Comparison of ENCODE assay signal across 1 cellular context in the genomic region with DNA sequence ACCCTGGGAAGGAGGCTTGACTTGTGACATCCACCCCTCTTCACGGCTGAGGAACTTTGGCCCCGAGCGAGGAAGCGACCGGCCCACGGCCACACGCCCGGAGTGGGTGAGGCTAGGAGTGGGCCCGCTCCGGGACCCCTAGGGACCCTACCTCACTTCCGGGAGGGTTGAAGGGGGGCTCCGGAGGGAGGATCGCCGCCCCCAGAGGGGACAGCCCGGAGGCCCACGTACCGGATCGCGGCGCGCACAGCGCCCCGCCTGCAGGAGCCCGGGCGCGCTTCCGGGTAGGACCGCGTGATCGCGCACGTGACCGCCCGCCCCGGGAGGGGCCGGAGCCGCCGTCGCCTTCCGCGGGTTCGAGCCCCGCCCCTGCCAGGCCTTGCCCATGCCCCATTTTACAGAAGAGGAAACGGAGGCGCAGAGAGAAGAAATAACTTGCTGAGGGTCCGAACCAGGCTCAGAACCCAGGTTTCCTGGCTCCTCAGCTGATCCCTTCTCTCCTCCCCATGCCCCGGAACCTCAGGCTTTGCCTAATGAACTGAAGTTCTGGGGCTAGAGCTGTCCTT.
A peak's percentile ranks its signal among the peaks of the same experiment; 100 is the strongest.
TF ChIP-seq lines count a peak whose summit lies in the region.

A gene (minus strand): TSS at position 280 of the 566 bp plus-strand sequence. CDS start 3,695 bp downstream, outside the sequence.

TF ChIP-seq in A549, 52 proteins besides CTCF, POLR2A, EP300 and RAD21 (continued from another document):
- TF ChIP-seq, protein P1, sequence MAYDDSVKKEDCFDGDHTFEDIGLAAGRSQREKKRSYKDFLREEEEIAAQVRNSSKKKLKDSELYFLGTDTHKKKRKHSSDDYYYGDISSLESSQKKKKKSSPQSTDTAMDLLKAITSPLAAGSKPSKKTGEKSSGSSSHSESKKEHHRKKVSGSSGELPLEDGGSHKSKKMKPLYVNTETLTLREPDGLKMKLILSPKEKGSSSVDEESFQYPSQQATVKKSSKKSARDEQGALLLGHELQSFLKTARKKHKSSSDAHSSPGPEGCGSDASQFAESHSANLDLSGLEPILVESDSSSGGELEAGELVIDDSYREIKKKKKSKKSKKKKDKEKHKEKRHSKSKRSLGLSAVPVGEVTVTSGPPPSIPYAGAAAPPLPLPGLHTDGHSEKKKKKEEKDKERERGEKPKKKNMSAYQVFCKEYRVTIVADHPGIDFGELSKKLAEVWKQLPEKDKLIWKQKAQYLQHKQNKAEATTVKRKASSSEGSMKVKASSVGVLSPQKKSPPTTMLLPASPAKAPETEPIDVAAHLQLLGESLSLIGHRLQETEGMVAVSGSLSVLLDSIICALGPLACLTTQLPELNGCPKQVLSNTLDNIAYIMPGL (CRISPR knock-in tag; IDR thresholded peaks at IDR 0.05; ENCODE audit: borderline replicate concordance) = no peak; the same call in 1 of the 2 replicates
- no peak for TF ChIP-seq RCOR1 (IDR thresholded peaks at IDR 0.05; ENCODE audit: low read depth, low read length)
- TF ChIP-seq SMC3 (IDR thresholded peaks at IDR 0.05) = no peak
- TF ChIP-seq JUN (IDR thresholded peaks at IDR 0.05) = peak in 1 of 2 experiments; percentile 68; a peak in 2 of 5 replicates
- no peak for TF ChIP-seq KDM5A (IDR thresholded peaks at IDR 0.05)
- TF ChIP-seq FOXS1 (CRISPR knock-in tag; IDR thresholded peaks at IDR 0.05) = no peak
- TF ChIP-seq, protein P2, sequence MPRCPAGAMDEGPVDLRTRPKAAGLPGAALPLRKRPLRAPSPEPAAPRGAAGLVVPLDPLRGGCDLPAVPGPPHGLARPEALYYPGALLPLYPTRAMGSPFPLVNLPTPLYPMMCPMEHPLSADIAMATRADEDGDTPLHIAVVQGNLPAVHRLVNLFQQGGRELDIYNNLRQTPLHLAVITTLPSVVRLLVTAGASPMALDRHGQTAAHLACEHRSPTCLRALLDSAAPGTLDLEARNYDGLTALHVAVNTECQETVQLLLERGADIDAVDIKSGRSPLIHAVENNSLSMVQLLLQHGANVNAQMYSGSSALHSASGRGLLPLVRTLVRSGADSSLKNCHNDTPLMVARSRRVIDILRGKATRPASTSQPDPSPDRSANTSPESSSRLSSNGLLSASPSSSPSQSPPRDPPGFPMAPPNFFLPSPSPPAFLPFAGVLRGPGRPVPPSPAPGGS (IDR thresholded peaks at IDR 0.05) = peak; percentile 63; the same call in 2 of the 3 replicates
- no peak for TF ChIP-seq TFCP2L1 (CRISPR knock-in tag; IDR thresholded peaks at IDR 0.05)
- TF ChIP-seq HEYL (CRISPR knock-in tag; IDR thresholded peaks at IDR 0.05) = no peak
- no peak for TF ChIP-seq RNF2 (IDR thresholded peaks at IDR 0.05; ENCODE audit: borderline replicate concordance, low read depth)
- TF ChIP-seq NFE2L2 (conservative IDR thresholded peaks at IDR 0.05; ENCODE audit: low read length) = no peak
- TF ChIP-seq HOXB5 (CRISPR knock-in tag; IDR thresholded peaks at IDR 0.05) = 0 out of 2 replicates have a peak, but pooled peaks have one; percentile 49
- TF ChIP-seq CHD4 (IDR thresholded peaks at IDR 0.05; ENCODE audit: borderline replicate concordance) = peak; percentile 95; the same call in 1 of the 2 replicates
- TF ChIP-seq GATA3 (IDR thresholded peaks at IDR 0.05; ENCODE audit: borderline replicate concordance) = no peak
- TF ChIP-seq SREBF2 (IDR thresholded peaks at IDR 0.05) = no peak
- peak; percentile 73 for TF ChIP-seq BHLHE40 (IDR thresholded peaks at IDR 0.05; ENCODE audit: low read depth, low read length)
- no peak for TF ChIP-seq POLR2AphosphoS2 (conservative IDR thresholded peaks at IDR 0.05; ENCODE audit: low read length)
- TF ChIP-seq HOXA7 (CRISPR knock-in tag; IDR thresholded peaks at IDR 0.05) = no peak
- TF ChIP-seq EHF (CRISPR knock-in tag; IDR thresholded peaks at IDR 0.05) = peak; percentile 36; the same call in 1 of the 2 replicates
- peak; percentile 94 for TF ChIP-seq NPAS2 (CRISPR knock-in tag; IDR thresholded peaks at IDR 0.05; ENCODE audit: borderline replicate concordance)
- TF ChIP-seq, protein P3, sequence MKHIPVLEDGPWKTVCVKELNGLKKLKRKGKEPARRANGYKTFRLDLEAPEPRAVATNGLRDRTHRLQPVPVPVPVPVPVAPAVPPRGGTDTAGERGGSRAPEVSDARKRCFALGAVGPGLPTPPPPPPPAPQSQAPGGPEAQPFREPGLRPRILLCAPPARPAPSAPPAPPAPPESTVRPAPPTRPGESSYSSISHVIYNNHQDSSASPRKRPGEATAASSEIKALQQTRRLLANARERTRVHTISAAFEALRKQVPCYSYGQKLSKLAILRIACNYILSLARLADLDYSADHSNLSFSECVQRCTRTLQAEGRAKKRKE (CRISPR knock-in tag; IDR thresholded peaks at IDR 0.05; ENCODE audit: low read depth) = no peak
- TF ChIP-seq FOSL2 (IDR thresholded peaks at IDR 0.05) = no peak
- TF ChIP-seq FOSL2 (CRISPR knock-in tag; IDR thresholded peaks at IDR 0.05) = peak; percentile 15; the same call in 1 of the 2 replicates
- no peak for TF ChIP-seq ZC3H11A (IDR thresholded peaks at IDR 0.05)
- no peak for TF ChIP-seq EHMT2 (IDR thresholded peaks at IDR 0.05; ENCODE audit: low read depth)
- peak; percentile 92 for TF ChIP-seq KDM1A (IDR thresholded peaks at IDR 0.05; ENCODE audit: low read depth)
- TF ChIP-seq, protein P4, sequence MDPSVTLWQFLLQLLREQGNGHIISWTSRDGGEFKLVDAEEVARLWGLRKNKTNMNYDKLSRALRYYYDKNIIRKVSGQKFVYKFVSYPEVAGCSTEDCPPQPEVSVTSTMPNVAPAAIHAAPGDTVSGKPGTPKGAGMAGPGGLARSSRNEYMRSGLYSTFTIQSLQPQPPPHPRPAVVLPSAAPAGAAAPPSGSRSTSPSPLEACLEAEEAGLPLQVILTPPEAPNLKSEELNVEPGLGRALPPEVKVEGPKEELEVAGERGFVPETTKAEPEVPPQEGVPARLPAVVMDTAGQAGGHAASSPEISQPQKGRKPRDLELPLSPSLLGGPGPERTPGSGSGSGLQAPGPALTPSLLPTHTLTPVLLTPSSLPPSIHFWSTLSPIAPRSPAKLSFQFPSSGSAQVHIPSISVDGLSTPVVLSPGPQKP (IDR thresholded peaks at IDR 0.05; ENCODE audit: low read depth, low read length) = no peak
- TF ChIP-seq, protein P5, sequence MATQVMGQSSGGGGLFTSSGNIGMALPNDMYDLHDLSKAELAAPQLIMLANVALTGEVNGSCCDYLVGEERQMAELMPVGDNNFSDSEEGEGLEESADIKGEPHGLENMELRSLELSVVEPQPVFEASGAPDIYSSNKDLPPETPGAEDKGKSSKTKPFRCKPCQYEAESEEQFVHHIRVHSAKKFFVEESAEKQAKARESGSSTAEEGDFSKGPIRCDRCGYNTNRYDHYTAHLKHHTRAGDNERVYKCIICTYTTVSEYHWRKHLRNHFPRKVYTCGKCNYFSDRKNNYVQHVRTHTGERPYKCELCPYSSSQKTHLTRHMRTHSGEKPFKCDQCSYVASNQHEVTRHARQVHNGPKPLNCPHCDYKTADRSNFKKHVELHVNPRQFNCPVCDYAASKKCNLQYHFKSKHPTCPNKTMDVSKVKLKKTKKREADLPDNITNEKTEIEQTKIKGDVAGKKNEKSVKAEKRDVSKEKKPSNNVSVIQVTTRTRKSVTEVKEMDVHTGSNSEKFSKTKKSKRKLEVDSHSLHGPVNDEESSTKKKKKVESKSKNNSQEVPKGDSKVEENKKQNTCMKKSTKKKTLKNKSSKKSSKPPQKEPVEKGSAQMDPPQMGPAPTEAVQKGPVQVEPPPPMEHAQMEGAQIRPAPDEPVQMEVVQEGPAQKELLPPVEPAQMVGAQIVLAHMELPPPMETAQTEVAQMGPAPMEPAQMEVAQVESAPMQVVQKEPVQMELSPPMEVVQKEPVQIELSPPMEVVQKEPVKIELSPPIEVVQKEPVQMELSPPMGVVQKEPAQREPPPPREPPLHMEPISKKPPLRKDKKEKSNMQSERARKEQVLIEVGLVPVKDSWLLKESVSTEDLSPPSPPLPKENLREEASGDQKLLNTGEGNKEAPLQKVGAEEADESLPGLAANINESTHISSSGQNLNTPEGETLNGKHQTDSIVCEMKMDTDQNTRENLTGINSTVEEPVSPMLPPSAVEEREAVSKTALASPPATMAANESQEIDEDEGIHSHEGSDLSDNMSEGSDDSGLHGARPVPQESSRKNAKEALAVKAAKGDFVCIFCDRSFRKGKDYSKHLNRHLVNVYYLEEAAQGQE (IDR thresholded peaks at IDR 0.05) = no peak
- no peak; the same call in 1 of the 2 replicates for TF ChIP-seq MYC (IDR thresholded peaks at IDR 0.05; ENCODE audit: borderline replicate concordance, low read length)
- TF ChIP-seq CBX8 (IDR thresholded peaks at IDR 0.05) = no peak
- no peak for TF ChIP-seq TP53 (CRISPR knock-in tag; IDR thresholded peaks at IDR 0.05)
- TF ChIP-seq RFX5 (IDR thresholded peaks at IDR 0.05) = no peak
- no peak for TF ChIP-seq ZFP36 (IDR thresholded peaks at IDR 0.05; ENCODE audit: borderline replicate concordance, partially characterized antibody)
- TF ChIP-seq, protein P6, sequence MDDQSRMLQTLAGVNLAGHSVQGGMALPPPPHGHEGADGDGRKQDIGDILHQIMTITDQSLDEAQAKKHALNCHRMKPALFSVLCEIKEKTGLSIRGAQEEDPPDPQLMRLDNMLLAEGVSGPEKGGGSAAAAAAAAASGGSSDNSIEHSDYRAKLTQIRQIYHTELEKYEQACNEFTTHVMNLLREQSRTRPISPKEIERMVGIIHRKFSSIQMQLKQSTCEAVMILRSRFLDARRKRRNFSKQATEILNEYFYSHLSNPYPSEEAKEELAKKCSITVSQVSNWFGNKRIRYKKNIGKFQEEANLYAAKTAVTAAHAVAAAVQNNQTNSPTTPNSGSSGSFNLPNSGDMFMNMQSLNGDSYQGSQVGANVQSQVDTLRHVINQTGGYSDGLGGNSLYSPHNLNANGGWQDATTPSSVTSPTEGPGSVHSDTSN (IDR thresholded peaks at IDR 0.05) = no peak
- no peak for TF ChIP-seq HOXB13 (CRISPR knock-in tag; IDR thresholded peaks at IDR 0.05; ENCODE audit: low read depth)
- TF ChIP-seq NR3C1 (IDR thresholded peaks at IDR 0.05) = no peak
- no peak for TF ChIP-seq CBX2 (IDR thresholded peaks at IDR 0.05; ENCODE audit: borderline replicate concordance, low read depth)
- no peak for TF ChIP-seq CEBPB (IDR thresholded peaks at IDR 0.05)
- TF ChIP-seq, protein P7, sequence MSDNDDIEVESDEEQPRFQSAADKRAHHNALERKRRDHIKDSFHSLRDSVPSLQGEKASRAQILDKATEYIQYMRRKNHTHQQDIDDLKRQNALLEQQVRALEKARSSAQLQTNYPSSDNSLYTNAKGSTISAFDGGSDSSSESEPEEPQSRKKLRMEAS (IDR thresholded peaks at IDR 0.05) = peak; percentile 86
- no peak for TF ChIP-seq RARB (CRISPR knock-in tag; IDR thresholded peaks at IDR 0.05)
- TF ChIP-seq, protein P8, sequence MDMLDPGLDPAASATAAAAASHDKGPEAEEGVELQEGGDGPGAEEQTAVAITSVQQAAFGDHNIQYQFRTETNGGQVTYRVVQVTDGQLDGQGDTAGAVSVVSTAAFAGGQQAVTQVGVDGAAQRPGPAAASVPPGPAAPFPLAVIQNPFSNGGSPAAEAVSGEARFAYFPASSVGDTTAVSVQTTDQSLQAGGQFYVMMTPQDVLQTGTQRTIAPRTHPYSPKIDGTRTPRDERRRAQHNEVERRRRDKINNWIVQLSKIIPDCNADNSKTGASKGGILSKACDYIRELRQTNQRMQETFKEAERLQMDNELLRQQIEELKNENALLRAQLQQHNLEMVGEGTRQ (IDR thresholded peaks at IDR 0.05) = peak; percentile 94
- TF ChIP-seq MAFK (IDR thresholded peaks at IDR 0.05; ENCODE audit: partially characterized antibody) = no peak
- no peak for TF ChIP-seq ZNF302 (CRISPR knock-in tag; IDR thresholded peaks at IDR 0.05)
- no peak for TF ChIP-seq ESRRA (IDR thresholded peaks at IDR 0.05; ENCODE audit: borderline replicate concordance, low read length)
- peak; percentile 95 for TF ChIP-seq PHF8 (IDR thresholded peaks at IDR 0.05; ENCODE audit: borderline replicate concordance, low read depth)
- no peak for TF ChIP-seq HDAC2 (IDR thresholded peaks at IDR 0.05)
- TF ChIP-seq, protein P9, sequence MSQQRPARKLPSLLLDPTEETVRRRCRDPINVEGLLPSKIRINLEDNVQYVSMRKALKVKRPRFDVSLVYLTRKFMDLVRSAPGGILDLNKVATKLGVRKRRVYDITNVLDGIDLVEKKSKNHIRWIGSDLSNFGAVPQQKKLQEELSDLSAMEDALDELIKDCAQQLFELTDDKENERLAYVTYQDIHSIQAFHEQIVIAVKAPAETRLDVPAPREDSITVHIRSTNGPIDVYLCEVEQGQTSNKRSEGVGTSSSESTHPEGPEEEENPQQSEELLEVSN (IDR thresholded peaks at IDR 0.05; ENCODE audit: borderline replicate concordance, low read depth) = no peak
- TF ChIP-seq MAZ (IDR thresholded peaks at IDR 0.05; ENCODE audit: borderline replicate concordance, low read depth, low read length) = no peak
